In the genomic region with DNA sequence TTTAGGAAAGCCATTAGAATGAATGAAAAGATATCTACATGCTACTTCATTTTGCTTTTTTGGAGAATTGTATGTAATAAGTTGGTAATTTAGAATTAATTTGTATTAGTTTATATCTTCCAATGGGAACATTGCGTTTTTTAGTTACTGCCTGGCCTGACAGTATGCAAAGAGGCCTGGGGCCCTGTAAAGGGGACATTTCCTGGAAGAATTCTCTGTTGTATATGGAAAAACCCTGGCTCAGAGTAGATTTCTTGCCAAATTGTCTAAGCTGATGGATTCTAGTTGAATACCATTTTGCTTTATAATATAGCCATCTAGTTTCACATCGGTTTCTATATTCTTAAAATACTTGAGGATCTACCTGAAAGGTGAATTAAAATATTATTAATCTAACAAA, we compare ENCODE assay signal across 24 cellular contexts. TPM values are rescaled to one million over a fixed set of nuclear protein-coding genes. Genes with fewer than 3 reads are reported as not detected.
A peak's percentile ranks its signal among the peaks of the same experiment; 100 is the strongest.
DNase-seq lines count a peak whose midpoint lies in the region; TF ChIP-seq lines count a peak whose summit lies in the region.
"Had no signal": no experiment of that assay in that cellular context is flagged by ENCODE, and none has a peak within 500 bp of the region (broad histone marks: within the 10 kb centered on the region; RNA-seq: fewer than 3 reads in every experiment).

No MANE protein-coding gene starts in this region.

- no peak for TF ChIP-seq EP300 in sigmoid colon (IDR thresholded peaks at IDR 0.05)

- H3K27ac ChIP-seq in HUES6 (ENCODE audit: low read depth, low read length) = no peak overlapping the region
- H3K27ac ChIP-seq in muscle layer of duodenum (ENCODE audit: low read length) = peak overlapping the region; percentile 51
- H3K27ac ChIP-seq in sigmoid colon = no peak overlapping the region
- H3K27ac ChIP-seq: epithelial cell of prostate, left ventricle myocardium inferior, RWPE1, testis had no signal

- H3K4me3 ChIP-seq in HUES6 (ENCODE audit: low read depth, low read length) = peak overlapping the region; percentile 12; the same call in 1 of the 2 replicates
- no peak overlapping the region for H3K4me3 ChIP-seq in muscle layer of duodenum (ENCODE audit: low read depth in 1 of 2, low read length in 2 of 2)
- no peak overlapping the region for H3K4me3 ChIP-seq in sigmoid colon
- H3K4me3 ChIP-seq: HAP-1, left ventricle myocardium inferior, testis had no signal

- DNase-seq in amniotic epithelial cell (ENCODE audit: low read depth) (peak; percentile 34), fibroblast of peridontal ligament (ENCODE audit: extremely low read depth) (peak; percentile 39), ecto neural progenitor cell (ENCODE audit: low spot score) (no peak), sigmoid colon (no peak), SW480 (ENCODE audit: low spot score) (no peak)
- no peak for DNase-seq in stimulated activated CD4-positive, alpha-beta T cell treated with anti-CD3 and anti-CD28 coated beads, Interleukin-12 subunit alpha, Interleukin-12 subunit beta, amount 100 ng/mL, for 4 hours
- DNase-seq: activated CD4-positive, alpha-beta T cell treated with anti-CD3 and anti-CD28 coated beads, Interleukin-2, amount 10 ng/mL, durations not matched to agents 7 days and 5 days; activated CD8-positive, alpha-beta memory T cell treated with anti-CD3 and anti-CD28 coated beads, Interleukin-2, amount 50 U/mL, for 48 hours; activated gamma-delta T cell; CD4-positive, alpha-beta T cell; left ventricle myocardium inferior; MV-4-11; NCI-H1930; NCI-H226; NK-92 treated with Interleukin-12 subunit alpha and Interleukin-12 subunit beta, amount 100 ng/mL, for 24 hours; occipital lobe; retina; T-helper 1 cell; testis had no signal

- H3K9ac ChIP-seq in HUES6 (ENCODE audit: low read length) = no peak overlapping the region

- H3K27me3 ChIP-seq in HUES6 (ENCODE audit: control insufficient read depth, insufficient read depth, low read length) (no peaks in the 10 kb centered on the region), muscle layer of duodenum (ENCODE audit: low read depth, low read length) (no peaks in the 10 kb centered on the region), sigmoid colon (no peaks in the 10 kb centered on the region)
- H3K27me3 ChIP-seq: testis had no signal

- no peaks in the 10 kb centered on the region for H3K36me3 ChIP-seq in HUES6 (ENCODE audit: control insufficient read depth, insufficient read depth, low read length)
- H3K36me3 ChIP-seq in muscle layer of duodenum (ENCODE audit: control insufficient read depth in 1 of 2, insufficient read depth in 2 of 2, low read length in 2 of 2) = peaks cover 0 to 3% of the 10 kb centered on the region in 2 donors
- H3K36me3 ChIP-seq in sigmoid colon = no peaks in the 10 kb centered on the region
- H3K36me3 ChIP-seq: HAP-1, left ventricle myocardium inferior had no signal

- no peak for TF ChIP-seq CTCF in sigmoid colon (IDR thresholded peaks at IDR 0.05)

- no peak for TF ChIP-seq POLR2A in sigmoid colon (IDR thresholded peaks at IDR 0.05)

- no peaks in the 10 kb centered on the region for H3K9me3 ChIP-seq in HUES6 (ENCODE audit: control insufficient read depth, insufficient read depth, low read depth, low read length)
- no peaks in the 10 kb centered on the region for H3K9me3 ChIP-seq in muscle layer of duodenum (ENCODE audit: control insufficient read depth in 1 of 2, low read length in 2 of 2)
- H3K9me3 ChIP-seq in sigmoid colon = no peaks in the 10 kb centered on the region
- H3K9me3 ChIP-seq: HAP-1, left ventricle myocardium inferior, testis had no signal

- 75 to 79% methylated on average over 2 of the region's 2 CpGs for WGBS in sigmoid colon, 2 donors

- peaks cover 14% of the 10 kb centered on the region for H3K4me1 ChIP-seq in HUES6 (ENCODE audit: control insufficient read depth, insufficient read depth, low read length)
- peaks cover 4 to 13% of the 10 kb centered on the region in 2 donors for H3K4me1 ChIP-seq in muscle layer of duodenum (ENCODE audit: control insufficient read depth in 1 of 2, insufficient read depth in 2 of 2, low read length in 2 of 2)
- peaks cover 0 to 41% (median 22%) of the 10 kb centered on the region in 4 donors for H3K4me1 ChIP-seq in sigmoid colon

- intact Hi-C loops in sigmoid colon (cut with DNase I) = no loop called here

RNA-seq across cellular contexts. Expression of a gene that starts 4.5 kb away (rescaled TPM):
- total RNA-seq in sigmoid colon = 10 to 100 TPM; 18.5 to 27.4 (median 19.3) TPM
- 1 to 10 TPM in 2 of 3 donors, under 1 TPM in 1; 0.60 to 5.6 (median 1.2) TPM for polyA plus RNA-seq in sigmoid colon

RNA-seq across cellular contexts. Expression of a gene that starts 52.4 kb away (rescaled TPM):
- total RNA-seq in sigmoid colon = 10 to 100 TPM; 17.1 to 26.3 (median 19.6) TPM
- polyA plus RNA-seq in sigmoid colon = 1 to 10 TPM; 3.0 to 8.9 (median 3.9) TPM

Comparison
In these comparisons a context has a peak if more than half of its experiments do, and no peak if none do; other contexts are left out.
1. DNase-seq: peak in amniotic epithelial cell (single experiment) and fibroblast of peridontal ligament (single experiment); none in stimulated activated CD4-positive, alpha-beta T cell treated with anti-CD3 and anti-CD28 coated beads, Interleukin-12 subunit alpha, Interleukin-12 subunit beta, amount 100 ng/mL, for 4 hours (single experiment), ecto neural progenitor cell (single experiment), sigmoid colon (single experiment) and SW480 (single experiment).